1 cellular context compared by ENCODE assay signal in the genomic region with DNA sequence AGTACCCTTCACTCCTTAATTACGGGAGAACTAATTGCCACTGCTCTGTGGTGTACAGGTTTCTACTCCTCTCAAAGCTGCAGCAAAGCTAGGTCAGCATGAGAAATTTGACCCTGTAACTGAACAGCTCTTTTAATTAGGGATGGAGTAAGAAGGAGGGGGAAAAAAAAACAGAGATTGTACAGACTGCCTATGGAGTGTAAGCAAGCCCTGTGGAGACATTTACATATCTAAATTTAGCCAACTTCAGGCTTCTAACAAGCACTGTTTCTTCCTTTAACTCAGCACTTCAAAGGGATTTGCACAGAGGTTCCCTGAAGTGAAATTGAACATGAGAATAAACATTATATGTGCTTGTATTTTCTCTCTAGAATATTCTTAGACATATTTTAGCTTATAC.
TF ChIP-seq lines count a peak whose summit lies in the region.

No MANE protein-coding gene starts in this region.

TF ChIP-seq in GM23338, 12 proteins besides CTCF, POLR2A, EP300 and RAD21 (continued from another document):
- TF ChIP-seq, protein P1, sequence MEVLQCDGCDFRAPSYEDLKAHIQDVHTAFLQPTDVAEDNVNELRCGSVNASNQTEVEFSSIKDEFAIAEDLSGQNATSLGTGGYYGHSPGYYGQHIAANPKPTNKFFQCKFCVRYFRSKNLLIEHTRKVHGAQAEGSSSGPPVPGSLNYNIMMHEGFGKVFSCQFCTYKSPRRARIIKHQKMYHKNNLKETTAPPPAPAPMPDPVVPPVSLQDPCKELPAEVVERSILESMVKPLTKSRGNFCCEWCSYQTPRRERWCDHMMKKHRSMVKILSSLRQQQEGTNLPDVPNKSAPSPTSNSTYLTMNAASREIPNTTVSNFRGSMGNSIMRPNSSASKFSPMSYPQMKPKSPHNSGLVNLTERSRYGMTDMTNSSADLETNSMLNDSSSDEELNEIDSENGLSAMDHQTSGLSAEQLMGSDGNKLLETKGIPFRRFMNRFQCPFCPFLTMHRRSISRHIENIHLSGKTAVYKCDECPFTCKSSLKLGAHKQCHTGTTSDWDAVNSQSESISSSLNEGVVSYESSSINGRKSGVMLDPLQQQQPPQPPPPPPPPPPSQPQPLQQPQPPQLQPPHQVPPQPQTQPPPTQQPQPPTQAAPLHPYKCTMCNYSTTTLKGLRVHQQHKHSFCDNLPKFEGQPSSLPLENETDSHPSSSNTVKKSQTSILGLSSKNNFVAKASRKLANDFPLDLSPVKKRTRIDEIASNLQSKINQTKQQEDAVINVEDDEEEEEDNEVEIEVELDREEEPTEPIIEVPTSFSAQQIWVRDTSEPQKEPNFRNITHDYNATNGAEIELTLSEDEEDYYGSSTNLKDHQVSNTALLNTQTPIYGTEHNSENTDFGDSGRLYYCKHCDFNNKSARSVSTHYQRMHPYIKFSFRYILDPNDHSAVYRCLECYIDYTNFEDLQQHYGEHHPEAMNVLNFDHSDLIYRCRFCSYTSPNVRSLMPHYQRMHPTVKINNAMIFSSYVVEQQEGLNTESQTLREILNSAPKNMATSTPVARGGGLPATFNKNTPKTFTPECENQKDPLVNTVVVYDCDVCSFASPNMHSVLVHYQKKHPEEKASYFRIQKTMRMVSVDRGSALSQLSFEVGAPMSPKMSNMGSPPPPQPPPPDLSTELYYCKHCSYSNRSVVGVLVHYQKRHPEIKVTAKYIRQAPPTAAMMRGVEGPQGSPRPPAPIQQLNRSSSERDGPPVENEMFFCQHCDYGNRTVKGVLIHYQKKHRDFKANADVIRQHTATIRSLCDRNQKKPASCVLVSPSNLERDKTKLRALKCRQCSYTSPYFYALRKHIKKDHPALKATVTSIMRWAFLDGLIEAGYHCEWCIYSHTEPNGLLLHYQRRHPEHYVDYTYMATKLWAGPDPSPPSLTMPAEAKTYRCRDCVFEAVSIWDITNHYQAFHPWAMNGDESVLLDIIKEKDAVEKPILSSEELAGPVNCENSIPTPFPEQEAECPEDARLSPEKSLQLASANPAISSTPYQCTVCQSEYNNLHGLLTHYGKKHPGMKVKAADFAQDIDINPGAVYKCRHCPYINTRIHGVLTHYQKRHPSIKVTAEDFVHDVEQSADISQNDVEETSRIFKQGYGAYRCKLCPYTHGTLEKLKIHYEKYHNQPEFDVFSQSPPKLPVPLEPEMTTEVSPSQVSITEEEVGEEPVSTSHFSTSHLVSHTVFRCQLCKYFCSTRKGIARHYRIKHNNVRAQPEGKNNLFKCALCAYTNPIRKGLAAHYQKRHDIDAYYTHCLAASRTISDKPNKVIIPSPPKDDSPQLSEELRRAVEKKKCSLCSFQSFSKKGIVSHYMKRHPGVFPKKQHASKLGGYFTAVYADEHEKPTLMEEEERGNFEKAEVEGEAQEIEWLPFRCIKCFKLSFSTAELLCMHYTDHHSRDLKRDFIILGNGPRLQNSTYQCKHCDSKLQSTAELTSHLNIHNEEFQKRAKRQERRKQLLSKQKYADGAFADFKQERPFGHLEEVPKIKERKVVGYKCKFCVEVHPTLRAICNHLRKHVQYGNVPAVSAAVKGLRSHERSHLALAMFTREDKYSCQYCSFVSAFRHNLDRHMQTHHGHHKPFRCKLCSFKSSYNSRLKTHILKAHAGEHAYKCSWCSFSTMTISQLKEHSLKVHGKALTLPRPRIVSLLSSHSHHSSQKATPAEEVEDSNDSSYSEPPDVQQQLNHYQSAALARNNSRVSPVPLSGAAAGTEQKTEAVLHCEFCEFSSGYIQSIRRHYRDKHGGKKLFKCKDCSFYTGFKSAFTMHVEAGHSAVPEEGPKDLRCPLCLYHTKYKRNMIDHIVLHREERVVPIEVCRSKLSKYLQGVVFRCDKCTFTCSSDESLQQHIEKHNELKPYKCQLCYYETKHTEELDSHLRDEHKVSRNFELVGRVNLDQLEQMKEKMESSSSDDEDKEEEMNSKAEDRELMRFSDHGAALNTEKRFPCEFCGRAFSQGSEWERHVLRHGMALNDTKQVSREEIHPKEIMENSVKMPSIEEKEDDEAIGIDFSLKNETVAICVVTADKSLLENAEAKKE (CRISPR knock-in tag; IDR thresholded peaks at IDR 0.05), result no peak
- no peak for TF ChIP-seq NANOG (IDR thresholded peaks at IDR 0.05; ENCODE audit: borderline replicate concordance)
- TF ChIP-seq, protein P2, sequence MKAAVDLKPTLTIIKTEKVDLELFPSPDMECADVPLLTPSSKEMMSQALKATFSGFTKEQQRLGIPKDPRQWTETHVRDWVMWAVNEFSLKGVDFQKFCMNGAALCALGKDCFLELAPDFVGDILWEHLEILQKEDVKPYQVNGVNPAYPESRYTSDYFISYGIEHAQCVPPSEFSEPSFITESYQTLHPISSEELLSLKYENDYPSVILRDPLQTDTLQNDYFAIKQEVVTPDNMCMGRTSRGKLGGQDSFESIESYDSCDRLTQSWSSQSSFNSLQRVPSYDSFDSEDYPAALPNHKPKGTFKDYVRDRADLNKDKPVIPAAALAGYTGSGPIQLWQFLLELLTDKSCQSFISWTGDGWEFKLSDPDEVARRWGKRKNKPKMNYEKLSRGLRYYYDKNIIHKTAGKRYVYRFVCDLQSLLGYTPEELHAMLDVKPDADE (IDR thresholded peaks at IDR 0.05), result no peak
- TF ChIP-seq EZH2 (IDR thresholded peaks at IDR 0.05; ENCODE audit: low read depth, unreplicated experiment), result no peak
- no peak for TF ChIP-seq ZNF114 (CRISPR knock-in tag; IDR thresholded peaks at IDR 0.05)
TF ChIP-seq in GM23338: peak in this region for 0.
